In the genomic region with DNA sequence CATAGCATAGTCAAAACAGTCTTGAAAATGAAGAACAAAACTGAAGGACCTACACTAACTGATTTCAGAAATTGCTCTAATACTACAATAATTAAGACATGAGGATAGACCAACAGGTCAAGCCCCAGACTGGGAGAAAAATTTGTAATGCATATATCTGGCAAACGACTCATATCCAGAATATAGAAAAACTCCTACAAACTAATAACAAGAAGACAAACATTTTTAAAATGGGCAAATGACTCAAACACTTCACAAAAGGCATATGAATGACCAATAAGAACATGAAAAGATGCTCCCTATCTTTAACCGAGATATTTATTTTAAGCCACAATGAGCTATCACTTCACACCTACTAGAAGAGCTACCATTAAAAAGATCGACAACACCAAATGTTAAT, we compare ENCODE assay signal across 13 cellular contexts.
DNase-seq lines count a peak whose midpoint lies in the region; ATAC-seq and TF ChIP-seq lines count a peak whose summit lies in the region.
"Had no signal": no experiment of that assay in that cellular context is flagged by ENCODE, and none has a peak within 500 bp of the region (broad histone marks: within the 10 kb centered on the region; RNA-seq: fewer than 3 reads in every experiment).

No MANE protein-coding gene starts in this region.

- no peaks in the 10 kb centered on the region for H3K27me3 ChIP-seq in brain microvascular endothelial cell (replicated peaks)

- H3K27ac Mint-ChIP-seq in nephron progenitor cell = no peak overlapping the region

- DNase-seq in GM12865 (ENCODE audit: low read depth) (peak; percentile 57), brain microvascular endothelial cell (no peak), nephron progenitor cell (no peak), UCSD-AML1 (lab: John Stamatoyannopoulos, UW; ENCODE audit: unreplicated experiment) (no peak)
- DNase-seq: midbrain, NCI-H1436, NCI-H774, Right ventricle myocardium superior had no signal

- H3K9me3 Mint-ChIP-seq in nephron progenitor cell = no peaks in the 10 kb centered on the region

- H3K4me3 ChIP-seq in GM12865 (ENCODE audit: low read depth, low read length) (no peak overlapping the region), brain microvascular endothelial cell (ENCODE audit: low read depth, low read length) (no peak overlapping the region)

- peaks cover 12% of the 10 kb centered on the region for H3K36me3 Mint-ChIP-seq in nephron progenitor cell (ENCODE audit: low read depth)

- TF ChIP-seq CTCF in GM12865 (IDR thresholded peaks at IDR 0.05; ENCODE audit: insufficient read depth, low read depth, low read length, missing control alignments) (no peak), brain microvascular endothelial cell (IDR thresholded peaks at IDR 0.05; ENCODE audit: low read depth, low read length, missing control alignments) (no peak), nephron progenitor cell (IDR thresholded peaks at IDR 0.05) (no peak)

- no peak overlapping the region for H3K27ac ChIP-seq in brain microvascular endothelial cell
- H3K27ac ChIP-seq: parathyroid adenoma had no signal

- in situ Hi-C loops in brain microvascular endothelial cell (cut with HindIII; ENCODE audit: low pct_ligation_motif_present, low sequenced_read_pairs) = no loop called here

- H3K4me3 Mint-ChIP-seq in nephron progenitor cell = no peak overlapping the region

- ATAC-seq in GM19035 (IDR thresholded peaks at IDR 0.05; ENCODE audit: unreplicated experiment) (peak; percentile 64), HG02623 (IDR thresholded peaks at IDR 0.05; ENCODE audit: unreplicated experiment) (peak; percentile 74), HG03439 (IDR thresholded peaks at IDR 0.05; ENCODE audit: unreplicated experiment) (peak; percentile 76), HG03108 (IDR thresholded peaks at IDR 0.05; ENCODE audit: unreplicated experiment) (no peak)

- H3K36me3 ChIP-seq in brain microvascular endothelial cell (replicated peaks) = no peaks in the 10 kb centered on the region

- no peaks in the 10 kb centered on the region for H3K4me1 Mint-ChIP-seq in nephron progenitor cell

- peaks cover 3% of the 10 kb centered on the region for H3K27me3 Mint-ChIP-seq in nephron progenitor cell (ENCODE audit: low read depth, poor library complexity)
